Comparison of ENCODE assay signal across 27 cellular contexts in genomic region chr20:44624152-44624551, GRCh38.
"Had no signal": no experiment of that assay in that cellular context is flagged by ENCODE, and none has a peak within 500 bp of the region (broad histone marks: within the 10 kb centered on the region; RNA-seq: fewer than 3 reads in every experiment).

No MANE protein-coding gene starts in this region.

- H3K4me1 Mint-ChIP-seq: activated T-helper 17 cell treated with anti-CD3 and anti-CD28 coated beads, Interleukin-2, amount 50 U/mL, for 72 hours; brain had no signal

- H3K27ac Mint-ChIP-seq: activated B cell treated with CpG ODN at 0.5 μM for 24 hours; activated CD8-positive, alpha-beta T cell treated with anti-CD3 and anti-CD28 coated beads for 36 hours; activated naive CD4-positive, alpha-beta T cell treated with anti-CD3 and anti-CD28 coated beads, Interleukin-2, amount 50 U/mL, for 24 hours had no signal

- H3K9me3 Mint-ChIP-seq: activated B cell treated with CpG ODN at 0.5 μM for 24 hours; activated CD8-positive, alpha-beta T cell treated with anti-CD3 and anti-CD28 coated beads for 36 hours; activated naive CD4-positive, alpha-beta T cell treated with anti-CD3 and anti-CD28 coated beads, Interleukin-2, amount 50 U/mL, for 24 hours; activated naive CD8-positive, alpha-beta T cell treated with anti-CD3 and anti-CD28 coated beads, Interleukin-2, amount 10 ng/mL, durations not matched to agents 7 days and 5 days; activated T-cell treated with anti-CD3 and anti-CD28 coated beads, Interleukin-2, amount 50 U/mL, for 4 hours; activated T-helper 17 cell treated with anti-CD3 and anti-CD28 coated beads, Interleukin-2, amount 50 U/mL, for 72 hours had no signal

- DNase-seq: activated B cell treated with CpG ODN at 0.5 μM for 24 hours; activated CD4-positive, alpha-beta T cell treated with anti-CD3 and anti-CD28 coated beads for 48 hours; activated CD4-positive, alpha-beta T cell treated with anti-CD3 and anti-CD28 coated beads, Interleukin-2, amount 50 U/mL, for 1 hour; activated CD4-positive, alpha-beta T cell treated with anti-CD3 and anti-CD28 coated beads, Interleukin-2, amount 50 U/mL, for 48 hours; activated CD8-positive, alpha-beta memory T cell treated with anti-CD3 and anti-CD28 coated beads for 24 hours; activated CD8-positive, alpha-beta T cell treated with anti-CD3 and anti-CD28 coated beads for 36 hours; activated effector memory CD4-positive, alpha-beta T cell treated with anti-CD3 and anti-CD28 coated beads, Interleukin-2, amount 50 U/mL, for 16 hours; activated naive CD4-positive, alpha-beta T cell treated with anti-CD3 and anti-CD28 coated beads for 36 hours; activated naive CD8-positive, alpha-beta T cell treated with anti-CD3 and anti-CD28 coated beads, Interleukin-2, amount 10 ng/mL, durations not matched to agents 7 days and 5 days; activated T-cell treated with anti-CD3 and anti-CD28 coated beads, Interleukin-2, amount 50 U/mL, for 4 hours; central memory CD4-positive, alpha-beta T cell; cerebellar nuclear complex; colonic mucosa; effector CD8-positive, alpha-beta T cell; esophagus squamous epithelium; foreskin melanocyte; T-helper 9 cell; WERI-Rb-1 had no signal

- H3K4me3 Mint-ChIP-seq: activated B cell treated with CpG ODN at 0.5 μM for 24 hours; activated CD8-positive, alpha-beta T cell treated with anti-CD3 and anti-CD28 coated beads for 36 hours; activated naive CD4-positive, alpha-beta T cell treated with anti-CD3 and anti-CD28 coated beads for 36 hours; activated naive CD4-positive, alpha-beta T cell treated with anti-CD3 and anti-CD28 coated beads, Interleukin-2, amount 50 U/mL, for 24 hours; activated naive CD8-positive, alpha-beta T cell treated with anti-CD3 and anti-CD28 coated beads, Interleukin-2, amount 10 ng/mL, durations not matched to agents 7 days and 5 days; activated T-cell treated with anti-CD3 and anti-CD28 coated beads, Interleukin-2, amount 50 U/mL, for 4 hours; activated T-helper 17 cell treated with anti-CD3 and anti-CD28 coated beads, Interleukin-2, amount 50 U/mL, for 72 hours; brain had no signal

- H3K27me3 Mint-ChIP-seq: activated B cell treated with CpG ODN at 0.5 μM for 24 hours; activated CD8-positive, alpha-beta T cell treated with anti-CD3 and anti-CD28 coated beads for 36 hours; activated naive CD4-positive, alpha-beta T cell treated with anti-CD3 and anti-CD28 coated beads, Interleukin-2, amount 50 U/mL, for 24 hours; activated naive CD8-positive, alpha-beta T cell treated with anti-CD3 and anti-CD28 coated beads, Interleukin-2, amount 10 ng/mL, durations not matched to agents 7 days and 5 days; activated T-helper 17 cell treated with anti-CD3 and anti-CD28 coated beads, Interleukin-2, amount 50 U/mL, for 72 hours; brain had no signal

- ATAC-seq: activated CD4-positive, CD25-positive, alpha-beta regulatory T cell treated with anti-CD3 and anti-CD28 coated beads, Interleukin-2, amount 50 U/mL, for 24 hours; activated CD8-positive, alpha-beta T cell treated with anti-CD3 and anti-CD28 coated beads for 36 hours; activated T-cell treated with anti-CD3 and anti-CD28 coated beads, Interleukin-2, amount 50 U/mL, for 4 hours; activated T-helper 17 cell treated with anti-CD3 and anti-CD28 coated beads, Interleukin-2, amount 50 U/mL, for 72 hours; gastroesophageal sphincter had no signal

- H3K27ac ChIP-seq: ascending aorta, breast epithelium, cardiac muscle cell, colonic mucosa, epithelial cell of prostate, esophagus squamous epithelium, gastroesophageal sphincter, WERI-Rb-1 had no signal
